ENCODE assay signal across 18 cellular contexts in the genomic region with DNA sequence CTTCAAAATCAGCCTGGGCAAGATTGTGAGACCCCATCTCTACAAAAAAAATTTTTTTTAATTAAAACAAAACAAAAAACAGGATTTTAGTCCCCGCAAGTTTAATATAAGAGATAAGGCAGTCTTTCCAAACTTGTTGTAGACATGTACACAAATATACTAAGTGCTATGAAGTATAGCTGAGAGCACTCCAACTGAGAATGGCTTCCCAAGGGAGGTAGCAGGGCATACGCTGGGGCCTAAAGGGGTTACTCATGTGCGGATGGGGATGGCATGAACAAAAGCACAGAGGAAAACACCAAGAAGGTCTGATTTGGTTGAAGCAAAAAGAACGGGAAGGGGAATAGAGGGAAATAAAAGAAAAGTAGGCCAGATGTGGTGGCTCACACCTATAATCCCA. TPM values are rescaled to one million over a fixed set of nuclear protein-coding genes. Genes with fewer than 3 reads are reported as not detected.
DNase-seq lines count a peak whose midpoint lies in the region; ATAC-seq and TF ChIP-seq lines count a peak whose summit lies in the region.
"Had no signal": no experiment of that assay in that cellular context is flagged by ENCODE, and none has a peak within 500 bp of the region (broad histone marks: within the 10 kb centered on the region; RNA-seq: fewer than 3 reads in every experiment).

No MANE protein-coding gene starts in this region.

- H3K4me3 Mint-ChIP-seq in activated CD8-positive, alpha-beta T cell treated with anti-CD3 and anti-CD28 coated beads, Interleukin-2, amount 10 ng/mL, durations not matched to agents 7 days and 5 days: no peak overlapping the region
- no peak overlapping the region for H3K4me3 Mint-ChIP-seq in activated CD8-positive, alpha-beta T cell treated with anti-CD3 and anti-CD28 coated beads for 36 hours
- no peak overlapping the region for H3K4me3 Mint-ChIP-seq in activated T-helper 2 cell treated with anti-CD3 and anti-CD28 coated beads, Interferon-gamma antibody, Interleukin-2, Interleukin-4, amounts not matched to agents 10 μg/mL and 5 μg/mL and 100 μg/mL, durations not matched to agents 14 hours and 24 hours and 36 hours (ENCODE audit: low read depth)
- no peak overlapping the region for H3K4me3 Mint-ChIP-seq in osteocyte (ENCODE audit: unreplicated experiment)
- no peak overlapping the region for H3K4me3 Mint-ChIP-seq in activated T-helper 17 cell treated with anti-CD3 and anti-CD28 coated beads, Interleukin-2, amount 50 U/mL, for 72 hours

- H3K27ac Mint-ChIP-seq in activated CD8-positive, alpha-beta T cell treated with anti-CD3 and anti-CD28 coated beads, Interleukin-2, amount 10 ng/mL, durations not matched to agents 7 days and 5 days: peak overlapping the region; percentile 7
- H3K27ac Mint-ChIP-seq in activated CD8-positive, alpha-beta T cell treated with anti-CD3 and anti-CD28 coated beads for 36 hours: no peak overlapping the region
- H3K27ac Mint-ChIP-seq in activated T-helper 2 cell treated with anti-CD3 and anti-CD28 coated beads, Interferon-gamma antibody, Interleukin-2, Interleukin-4, amounts not matched to agents 10 μg/mL and 5 μg/mL and 100 μg/mL, durations not matched to agents 14 hours and 24 hours and 36 hours: peak overlapping the region; percentile 59
- no peak overlapping the region for H3K27ac Mint-ChIP-seq in osteocyte (ENCODE audit: unreplicated experiment)
- no peak overlapping the region for H3K27ac Mint-ChIP-seq in activated T-helper 17 cell treated with anti-CD3 and anti-CD28 coated beads, Interleukin-2, amount 50 U/mL, for 72 hours

- peaks cover 57% of the 10 kb centered on the region for H3K36me3 Mint-ChIP-seq in activated CD8-positive, alpha-beta T cell treated with anti-CD3 and anti-CD28 coated beads, Interleukin-2, amount 10 ng/mL, durations not matched to agents 7 days and 5 days (ENCODE audit: low read depth)
- peaks cover 39% of the 10 kb centered on the region for H3K36me3 Mint-ChIP-seq in activated CD8-positive, alpha-beta T cell treated with anti-CD3 and anti-CD28 coated beads for 36 hours (ENCODE audit: low read depth)
- H3K36me3 Mint-ChIP-seq in activated T-helper 2 cell treated with anti-CD3 and anti-CD28 coated beads, Interferon-gamma antibody, Interleukin-2, Interleukin-4, amounts not matched to agents 10 μg/mL and 5 μg/mL and 100 μg/mL, durations not matched to agents 14 hours and 24 hours and 36 hours (ENCODE audit: low read depth): peaks cover 74% of the 10 kb centered on the region
- H3K36me3 Mint-ChIP-seq in osteocyte (ENCODE audit: unreplicated experiment): peaks cover 44% of the 10 kb centered on the region
- peaks cover 98% of the 10 kb centered on the region for H3K36me3 Mint-ChIP-seq in activated T-helper 17 cell treated with anti-CD3 and anti-CD28 coated beads, Interleukin-2, amount 50 U/mL, for 72 hours (ENCODE audit: low read depth)

- intact Hi-C loops in activated CD8-positive, alpha-beta T cell treated with anti-CD3 and anti-CD28 coated beads for 36 hours (cut with micrococcal nuclease): no loop called here
- intact Hi-C loops in activated T-helper 2 cell treated with anti-CD3 and anti-CD28 coated beads, Interferon-gamma antibody, Interleukin-2, Interleukin-4, amounts not matched to agents 10 μg/mL and 5 μg/mL and 100 μg/mL, durations not matched to agents 14 hours and 24 hours and 36 hours (cut with micrococcal nuclease): no loop called here

- CTCF ChIA-PET in activated CD8-positive, alpha-beta T cell treated with anti-CD3 and anti-CD28 coated beads, Interleukin-2, amount 10 ng/mL, durations not matched to agents 7 days and 5 days (lab: Charles Lee): no interaction called here
- CTCF ChIA-PET in activated CD8-positive, alpha-beta T cell treated with anti-CD3 and anti-CD28 coated beads for 36 hours (lab: Charles Lee): no interaction called here

- peak overlapping the region; percentile 86; the same call in 1 of the 2 replicates for H3K27ac ChIP-seq in C4-2B
- H3K27ac ChIP-seq: BLaER1 treated with 17β-estradiol and CSF1 and Interleukin-3, amounts not matched to agents 10 nM and 100 nM; PC-9; RWPE1 had no signal

- DNase-seq in activated CD8-positive, alpha-beta T cell treated with anti-CD3 and anti-CD28 coated beads, Interleukin-2, amount 10 ng/mL, durations not matched to agents 7 days and 5 days: no peak
- no peak for DNase-seq in activated CD8-positive, alpha-beta T cell treated with anti-CD3 and anti-CD28 coated beads for 36 hours
- no peak for DNase-seq in activated T-helper 2 cell treated with anti-CD3 and anti-CD28 coated beads, Interferon-gamma antibody, Interleukin-2, Interleukin-4, amounts not matched to agents 10 μg/mL and 5 μg/mL and 100 μg/mL, durations not matched to agents 14 hours and 24 hours and 36 hours (ENCODE audit: low spot score)
- DNase-seq in osteocyte (ENCODE audit: extremely low spot score, unreplicated experiment): peak; percentile 38
- DNase-seq: DMS79 treated with DMSO at 0.1 percent for 48 hours, KBM-7, NCI-H1105, NCI-H187, NCI-H345, NCI-H524 treated with DMSO at 0.1 percent for 48 hours, PC-9, SIG-M5 had no signal

- peaks cover 18% of the 10 kb centered on the region for H3K4me1 Mint-ChIP-seq in activated CD8-positive, alpha-beta T cell treated with anti-CD3 and anti-CD28 coated beads, Interleukin-2, amount 10 ng/mL, durations not matched to agents 7 days and 5 days (ENCODE audit: low read depth)
- peaks cover 20% of the 10 kb centered on the region for H3K4me1 Mint-ChIP-seq in activated CD8-positive, alpha-beta T cell treated with anti-CD3 and anti-CD28 coated beads for 36 hours (ENCODE audit: low read depth)
- peaks cover 33% of the 10 kb centered on the region for H3K4me1 Mint-ChIP-seq in activated T-helper 2 cell treated with anti-CD3 and anti-CD28 coated beads, Interferon-gamma antibody, Interleukin-2, Interleukin-4, amounts not matched to agents 10 μg/mL and 5 μg/mL and 100 μg/mL, durations not matched to agents 14 hours and 24 hours and 36 hours (ENCODE audit: low read depth)
- no peaks in the 10 kb centered on the region for H3K4me1 Mint-ChIP-seq in osteocyte (ENCODE audit: unreplicated experiment)
- H3K4me1 Mint-ChIP-seq in activated T-helper 17 cell treated with anti-CD3 and anti-CD28 coated beads, Interleukin-2, amount 50 U/mL, for 72 hours: peaks cover 26% of the 10 kb centered on the region

- TF ChIP-seq CTCF in activated CD8-positive, alpha-beta T cell treated with anti-CD3 and anti-CD28 coated beads for 36 hours (IDR thresholded peaks at IDR 0.05): no peak
- TF ChIP-seq CTCF in C4-2B (conservative IDR thresholded peaks at IDR 0.05): no peak
- TF ChIP-seq CTCF in osteocyte (IDR thresholded peaks at IDR 0.05): no peak

- H3K27me3 Mint-ChIP-seq in activated CD8-positive, alpha-beta T cell treated with anti-CD3 and anti-CD28 coated beads, Interleukin-2, amount 10 ng/mL, durations not matched to agents 7 days and 5 days (ENCODE audit: low read depth): no peaks in the 10 kb centered on the region
- H3K27me3 Mint-ChIP-seq in activated CD8-positive, alpha-beta T cell treated with anti-CD3 and anti-CD28 coated beads for 36 hours: no peaks in the 10 kb centered on the region
- no peaks in the 10 kb centered on the region for H3K27me3 Mint-ChIP-seq in activated T-helper 2 cell treated with anti-CD3 and anti-CD28 coated beads, Interferon-gamma antibody, Interleukin-2, Interleukin-4, amounts not matched to agents 10 μg/mL and 5 μg/mL and 100 μg/mL, durations not matched to agents 14 hours and 24 hours and 36 hours (ENCODE audit: low read depth)
- H3K27me3 Mint-ChIP-seq in osteocyte (ENCODE audit: unreplicated experiment): no peaks in the 10 kb centered on the region
- H3K27me3 Mint-ChIP-seq in activated T-helper 17 cell treated with anti-CD3 and anti-CD28 coated beads, Interleukin-2, amount 50 U/mL, for 72 hours: no peaks in the 10 kb centered on the region

- no peaks in the 10 kb centered on the region for H3K9me3 Mint-ChIP-seq in activated CD8-positive, alpha-beta T cell treated with anti-CD3 and anti-CD28 coated beads, Interleukin-2, amount 10 ng/mL, durations not matched to agents 7 days and 5 days (ENCODE audit: insufficient read depth)
- no peaks in the 10 kb centered on the region for H3K9me3 Mint-ChIP-seq in activated CD8-positive, alpha-beta T cell treated with anti-CD3 and anti-CD28 coated beads for 36 hours
- H3K9me3 Mint-ChIP-seq in activated T-helper 2 cell treated with anti-CD3 and anti-CD28 coated beads, Interferon-gamma antibody, Interleukin-2, Interleukin-4, amounts not matched to agents 10 μg/mL and 5 μg/mL and 100 μg/mL, durations not matched to agents 14 hours and 24 hours and 36 hours: no peaks in the 10 kb centered on the region
- H3K9me3 Mint-ChIP-seq in osteocyte (ENCODE audit: unreplicated experiment): no peaks in the 10 kb centered on the region
- no peaks in the 10 kb centered on the region for H3K9me3 Mint-ChIP-seq in activated T-helper 17 cell treated with anti-CD3 and anti-CD28 coated beads, Interleukin-2, amount 50 U/mL, for 72 hours

- no peak for ATAC-seq in activated CD8-positive, alpha-beta T cell treated with anti-CD3 and anti-CD28 coated beads, Interleukin-2, amount 10 ng/mL, durations not matched to agents 7 days and 5 days
- no peak for ATAC-seq in activated CD8-positive, alpha-beta T cell treated with anti-CD3 and anti-CD28 coated beads for 36 hours
- ATAC-seq in activated T-helper 17 cell treated with anti-CD3 and anti-CD28 coated beads, Interleukin-2, amount 50 U/mL, for 72 hours (replicated peaks): no peak
- no peak for ATAC-seq in HG02571 (IDR thresholded peaks at IDR 0.05; ENCODE audit: unreplicated experiment)
- no peak for ATAC-seq in HG02885 (IDR thresholded peaks at IDR 0.05; ENCODE audit: poor library complexity, unreplicated experiment)

- POLR2A ChIA-PET in activated CD8-positive, alpha-beta T cell treated with anti-CD3 and anti-CD28 coated beads, Interleukin-2, amount 10 ng/mL, durations not matched to agents 7 days and 5 days (lab: Charles Lee): no interaction called here
- POLR2A ChIA-PET in activated CD8-positive, alpha-beta T cell treated with anti-CD3 and anti-CD28 coated beads for 36 hours (lab: Charles Lee): no interaction called here

RNA-seq across cellular contexts. Expression of gene SAR1B, which starts 21.1 kb away (rescaled TPM):
- 10 to 100 TPM; 51.2 to 56.4 TPM for total RNA-seq in activated CD8-positive, alpha-beta T cell treated with anti-CD3 and anti-CD28 coated beads, Interleukin-2, amount 10 ng/mL, durations not matched to agents 7 days and 5 days
- 10 to 100 TPM; 49.7 to 55.4 TPM for total RNA-seq in activated CD8-positive, alpha-beta T cell treated with anti-CD3 and anti-CD28 coated beads for 36 hours
- 43.6 and 47.5 TPM in 2 replicates for total RNA-seq in activated T-helper 2 cell treated with anti-CD3 and anti-CD28 coated beads, Interferon-gamma antibody, Interleukin-2, Interleukin-4, amounts not matched to agents 10 μg/mL and 5 μg/mL and 100 μg/mL, durations not matched to agents 14 hours and 24 hours and 36 hours
- total RNA-seq in osteocyte: 70.6 and 75.0 TPM in 2 replicates
- total RNA-seq in activated T-helper 17 cell treated with anti-CD3 and anti-CD28 coated beads, Interleukin-2, amount 50 U/mL, for 72 hours: 10 to 100 TPM; 41.6 to 73.0 TPM

RNA-seq across cellular contexts. Expression of gene SEC24A, which starts 37.1 kb away (rescaled TPM):
- total RNA-seq in activated CD8-positive, alpha-beta T cell treated with anti-CD3 and anti-CD28 coated beads, Interleukin-2, amount 10 ng/mL, durations not matched to agents 7 days and 5 days: 10 to 100 TPM; 20.8 to 22.6 TPM
- total RNA-seq in activated CD8-positive, alpha-beta T cell treated with anti-CD3 and anti-CD28 coated beads for 36 hours: 10 to 100 TPM; 29.3 to 30.5 TPM
- 33.9 and 34.0 TPM in 2 replicates for total RNA-seq in activated T-helper 2 cell treated with anti-CD3 and anti-CD28 coated beads, Interferon-gamma antibody, Interleukin-2, Interleukin-4, amounts not matched to agents 10 μg/mL and 5 μg/mL and 100 μg/mL, durations not matched to agents 14 hours and 24 hours and 36 hours
- total RNA-seq in osteocyte: 37.2 and 38.9 TPM in 2 replicates
- 10 to 100 TPM; 43.6 to 55.4 TPM for total RNA-seq in activated T-helper 17 cell treated with anti-CD3 and anti-CD28 coated beads, Interleukin-2, amount 50 U/mL, for 72 hours

Comparison
In these comparisons a context has a peak if more than half of its experiments do, and no peak if none do; other contexts are left out.
1. H3K27ac Mint-ChIP-seq: peak in activated CD8-positive, alpha-beta T cell treated with anti-CD3 and anti-CD28 coated beads, Interleukin-2, amount 10 ng/mL, durations not matched to agents 7 days and 5 days (single experiment) and activated T-helper 2 cell treated with anti-CD3 and anti-CD28 coated beads, Interferon-gamma antibody, Interleukin-2, Interleukin-4, amounts not matched to agents 10 μg/mL and 5 μg/mL and 100 μg/mL, durations not matched to agents 14 hours and 24 hours and 36 hours (single experiment); none in activated CD8-positive, alpha-beta T cell treated with anti-CD3 and anti-CD28 coated beads for 36 hours (single experiment), osteocyte (single experiment) and activated T-helper 17 cell treated with anti-CD3 and anti-CD28 coated beads, Interleukin-2, amount 50 U/mL, for 72 hours (single experiment).